Comparison of ENCODE assay signal across 28 cellular contexts in genomic region chr3:187540847-187541246, GRCh38.
"Had no signal": no experiment of that assay in that cellular context is flagged by ENCODE, and none has a peak within 500 bp of the region (broad histone marks: within the 10 kb centered on the region; RNA-seq: fewer than 3 reads in every experiment).

No MANE protein-coding gene starts in this region.

- H3K27ac ChIP-seq: colonic mucosa, coronary artery, dorsolateral prefrontal cortex, epithelial cell of prostate, esophagus muscularis mucosa, esophagus squamous epithelium, foreskin keratinocyte, gastrocnemius medialis, gastroesophageal sphincter, heart left ventricle, heart right ventricle had no signal

- FAIRE-seq: colon, endometrium, endothelial cell of umbilical vein, frontal cortex had no signal

- H3K9me3 ChIP-seq: colonic mucosa, esophagus muscularis mucosa, esophagus squamous epithelium, gastrocnemius medialis, heart left ventricle had no signal

- ATAC-seq: effector memory CD8-positive, alpha-beta T cell; esophagus mucosa; foreskin keratinocyte; gastrocnemius medialis; gastroesophageal sphincter; heart left ventricle; heart right ventricle had no signal

- H3K4me3 ChIP-seq: colonic mucosa, coronary artery, dorsolateral prefrontal cortex, esophagus muscularis mucosa, esophagus squamous epithelium, gastrocnemius medialis, gastroesophageal sphincter, heart left ventricle, heart right ventricle had no signal

- H3K27me3 ChIP-seq: colonic mucosa, esophagus muscularis mucosa, esophagus squamous epithelium, foreskin keratinocyte, gastrocnemius medialis, heart left ventricle, heart right ventricle had no signal

- H3K4me1 ChIP-seq: colonic mucosa, esophagus muscularis mucosa, esophagus squamous epithelium, foreskin keratinocyte, gastrocnemius medialis, gastroesophageal sphincter, heart left ventricle, heart right ventricle had no signal

- H3K36me3 ChIP-seq: colonic mucosa, esophagus muscularis mucosa, esophagus squamous epithelium, gastrocnemius medialis, gastroesophageal sphincter, heart left ventricle, heart right ventricle had no signal

- DNase-seq: colonic mucosa; cortex of kidney; dermis blood vessel endothelial cell; dorsolateral prefrontal cortex; effector CD4-positive, alpha-beta T cell; effector CD8-positive, alpha-beta T cell; effector memory CD4-positive, alpha-beta T cell; effector memory CD8-positive, alpha-beta T cell; endodermal cell; erythroblast; esophagus squamous epithelium; foreskin fibroblast; foreskin keratinocyte; foreskin melanocyte; gastrocnemius medialis; glutamatergic neuron; head of caudate nucleus; heart left ventricle; heart right ventricle had no signal
